In genomic region chr9:94147776-94148175, GRCh38 we compare ENCODE assay signal across 32 cellular contexts.
"Had no signal": no experiment of that assay in that cellular context is flagged by ENCODE, and none has a peak within 500 bp of the region (broad histone marks: within the 10 kb centered on the region; RNA-seq: fewer than 3 reads in every experiment).

No MANE protein-coding gene starts in this region.

- ATAC-seq: activated CD4-positive, alpha-beta T cell treated with anti-CD3 and anti-CD28 coated beads for 36 hours; activated CD4-positive, CD25-positive, alpha-beta regulatory T cell treated with anti-CD3 and anti-CD28 coated beads, Interleukin-2, amount 50 U/mL, for 24 hours; activated CD8-positive, alpha-beta T cell treated with anti-CD3 and anti-CD28 coated beads, Interleukin-2, amount 10 ng/mL, durations not matched to agents 7 days and 5 days; PC-3; Right ventricle myocardium inferior; WTC11 had no signal

- H3K27ac ChIP-seq: ascending aorta, cardiac muscle cell, Peyer's patch had no signal

- H3K4me3 ChIP-seq: ascending aorta, cardiac muscle cell, Peyer's patch had no signal

- H3K9me3 ChIP-seq: ascending aorta, Peyer's patch had no signal

- H3K27me3 ChIP-seq: ascending aorta, cardiac muscle cell, Peyer's patch had no signal

- DNase-seq: activated CD4-positive, alpha-beta T cell treated with anti-CD3 and anti-CD28 coated beads for 36 hours; activated CD4-positive, alpha-beta T cell treated with anti-CD3 and anti-CD28 coated beads, Interleukin-2, amount 10 ng/mL, durations not matched to agents 7 days and 5 days; activated CD4-positive, alpha-beta T cell treated with anti-CD3 and anti-CD28 coated beads, Interleukin-2, amount 50 U/mL, for 48 hours; activated CD8-positive, alpha-beta T cell treated with anti-CD3 and anti-CD28 coated beads, Interleukin-2, amount 10 ng/mL, durations not matched to agents 7 days and 5 days; activated gamma-delta T cell; activated naive CD4-positive, alpha-beta T cell treated with Interleukin-2 at 50 U/mL for 16 hours; activated naive CD8-positive, alpha-beta T cell treated with anti-CD3 and anti-CD28 coated beads, Interleukin-2, amount 10 ng/mL, durations not matched to agents 7 days and 5 days; activated T-cell treated with anti-CD3 and anti-CD28 coated beads, Interleukin-2, amount 50 U/mL, for 24 hours; amygdala; Karpas-422; KBM-7; NCI-H1105 treated with DMSO at 0.1 percent for 48 hours; NCI-H1436; NCI-H1694; NCI-H1930; NCI-H2081 treated with DMSO at 0.1 percent for 48 hours; NCI-H345; NCI-H524 treated with DMSO at 0.1 percent for 48 hours; NCI-H748 treated with DMSO at 0.1 percent for 48 hours; NK-92 treated with Interleukin-12 subunit alpha and Interleukin-12 subunit beta, amount 100 ng/mL, for 24 hours; PC-3; Peyer's patch; RPMI8226; SW 1271; T-helper 1 cell; T-helper 2 cell; T-helper 9 cell had no signal

- H3K36me3 ChIP-seq: ascending aorta, cardiac muscle cell, Peyer's patch had no signal

- H3K4me1 ChIP-seq: Peyer's patch had no signal
